Comparison of ENCODE assay signal across 8 cellular contexts in genomic region chr7:29345590-29345989, GRCh38.
DNase-seq lines count a peak whose midpoint lies in the region; ATAC-seq, FAIRE-seq and TF ChIP-seq lines count a peak whose summit lies in the region.

No MANE protein-coding gene starts in this region.

- peaks cover 10% of the 10 kb centered on the region for H3K4me1 Mint-ChIP-seq in neural crest cell

- H3K56ac ChIP-seq in H1 (replicated peaks; ENCODE audit: insufficient read length, low read depth, low read length): no peak overlapping the region

- H3K79me2 ChIP-seq in H1 (ENCODE audit: control insufficient read depth in 1 of 2, insufficient read depth in 2 of 2, low read length in 2 of 2): no peaks in the 10 kb centered on the region

- H2BK5ac ChIP-seq in H1 (ENCODE audit: low read depth, low read length): no peak overlapping the region

- no peak overlapping the region for H3K9ac ChIP-seq in H1 (replicated peaks in 1 of 4; ENCODE audit: extremely low read depth in 1 of 4, low read depth in 3 of 4, low read length in 3 of 4)

- no peak overlapping the region for H2BK20ac ChIP-seq in H1 (ENCODE audit: low read length)

- no peak overlapping the region for H2BK15ac ChIP-seq in H1 (ENCODE audit: low read length)

- H3K27me3 ChIP-seq in H1 (replicated peaks in 1 of 4; ENCODE audit: control insufficient read depth in 3 of 4, extremely low read depth in 1 of 4, insufficient read depth in 3 of 4, low read length in 3 of 4): no peaks in the 10 kb centered on the region

- H3K4me3 Mint-ChIP-seq in neural crest cell: no peak overlapping the region

- peak; percentile 64 to 83 (median 77) for TF ChIP-seq CTCF in H1 (IDR thresholded peaks at IDR 0.05; ENCODE audit: control extremely low read depth in 1 of 3, insufficient read depth in 1 of 3, low read depth in 1 of 3, low read length in 3 of 3)
- peak; percentile 42 for TF ChIP-seq CTCF in neural crest cell (conservative IDR thresholded peaks at IDR 0.05)
- no peak for TF ChIP-seq CTCF in lower leg skin (IDR thresholded peaks at IDR 0.05)

- H3K23ac ChIP-seq in H1 (ENCODE audit: insufficient read length): no peak overlapping the region

- WGBS in H1 (ENCODE audit: extremely low coverage in 1 of 2, insufficient coverage in 1 of 2, insufficient read length in 1 of 2, insufficient replicate concordance in 2 of 2, low coverage in 1 of 2, low lambda C conversion rate in 2 of 2, missing lambda C conversion rate in 1 of 2), 2 experiments: 78% methylated on average over 9 of the region's 9 CpGs; no CpG with 5 or more reads in 1 of the 2 experiments
- 88 to 90% methylated on average over 9 of the region's 9 CpGs for WGBS in lower leg skin, 2 donors

- H4K8ac ChIP-seq in H1 (ENCODE audit: extremely low read depth, insufficient read depth, low read length): no peak overlapping the region

- H3K4me2 ChIP-seq in H1 (ENCODE audit: insufficient read depth in 1 of 2, low read depth in 2 of 2, low read length in 2 of 2): no peak overlapping the region

- no peaks in the 10 kb centered on the region for H3K9me3 Mint-ChIP-seq in neural crest cell

- H3K9me3 ChIP-seq in H1 (ENCODE audit: insufficient read depth in 2 of 2, low read depth in 1 of 2, low read length in 1 of 2): no peaks in the 10 kb centered on the region

- no peak overlapping the region for H4K91ac ChIP-seq in H1 (replicated peaks; ENCODE audit: insufficient read length, low read length)

- FAIRE-seq in H1 (lab: Jason Lieb, UNC): peak; percentile 45

- no peak for ATAC-seq in Right ventricle myocardium superior (ENCODE audit: poor library complexity)
- ATAC-seq in GM21528 (IDR thresholded peaks at IDR 0.05; ENCODE audit: low FRiP score, unreplicated experiment): no peak

- no peak overlapping the region for H3K4ac ChIP-seq in H1 (replicated peaks; ENCODE audit: insufficient read length, low read depth, low read length)

- intact Hi-C loops in Right ventricle myocardium superior (cut with DNase I): loop anchor here (10.0 kb wide), 1 partner anchor 151 kb away; the partner anchor contains the start of gene CHN2
- intact Hi-C loops in cardiac septum (cut with DNase I): loop anchor here (5.0 kb wide), 3 partner anchors 153 to 418 kb away; partner anchors contain the start of gene CHN2
- intact Hi-C loops in lower leg skin (cut with DNase I; ENCODE audit: low total_unique reads): no loop called here

- no peak for TF ChIP-seq POLR2A in H1 (IDR thresholded peaks at IDR 0.05; ENCODE audit: control extremely low read depth in 1 of 2, low read depth in 2 of 2, low read length in 2 of 2)
- TF ChIP-seq POLR2A in lower leg skin (IDR thresholded peaks at IDR 0.05): no peak

- H3K36me3 ChIP-seq in H1 (ENCODE audit: control insufficient read depth in 2 of 4, insufficient read depth in 4 of 4, low read length in 3 of 4): no peaks in the 10 kb centered on the region

- H4K5ac ChIP-seq in H1 (ENCODE audit: insufficient read length, low read depth, low read length): no peak overlapping the region

- peaks cover 2% of the 10 kb centered on the region; the same call in 1 of the 2 replicates for H3K23me2 ChIP-seq in H1 (ENCODE audit: low read depth, low read length)

- no peaks in the 10 kb centered on the region; a peak in 1 of 7 replicates for H3K4me1 ChIP-seq in H1 (replicated peaks in 1 of 4; ENCODE audit: control insufficient read depth in 3 of 4, insufficient read depth in 4 of 4, low read length in 3 of 4)

- H2BK12ac ChIP-seq in H1 (ENCODE audit: low read depth, low read length): no peak overlapping the region

- H3K27ac ChIP-seq in H1 (ENCODE audit: low read depth, low read length): no peak overlapping the region

- H3K27me3 Mint-ChIP-seq in neural crest cell (ENCODE audit: low read depth): no peaks in the 10 kb centered on the region

- no peak overlapping the region for H2BK120ac ChIP-seq in H1 (replicated peaks; ENCODE audit: low read depth, low read length)

- no peak overlapping the region for H3K18ac ChIP-seq in H1 (ENCODE audit: extremely low read depth, low read length)

- CTCF ChIA-PET in H1 (lab: Charles Lee; ENCODE audit: partially characterized antibody): interaction anchor here (0.7 to 5.1 kb wide), 27 partner anchors 9 to 475 kb away, joined by 3 to 39 read pairs (median 6); no protein-coding TSS in a partner anchor

- H2AFZ ChIP-seq in H1 (ENCODE audit: low read length): no peak overlapping the region

- H3K4me3 ChIP-seq in H1 (ENCODE audit: extremely low read depth in 1 of 4, insufficient read depth in 2 of 4, low read depth in 3 of 4, low read length in 4 of 4) (no peak overlapping the region), lower leg skin (ENCODE audit: low read depth, poor library complexity, severe bottlenecking) (no peak overlapping the region)

- H3K27ac Mint-ChIP-seq in neural crest cell (ENCODE audit: unreplicated experiment): no peak overlapping the region

- H3K79me1 ChIP-seq in H1 (ENCODE audit: low read depth, low read length): no peaks in the 10 kb centered on the region

- no peaks in the 10 kb centered on the region for H3K36me3 Mint-ChIP-seq in neural crest cell (ENCODE audit: low read depth)

- peaks cover 0 to 2% of the 10 kb centered on the region in 2 experiments for H4K20me1 ChIP-seq in H1 (replicated peaks in 1 of 2; ENCODE audit: control insufficient read depth in 1 of 2, insufficient read depth in 2 of 2, low read length in 2 of 2)

- no peak overlapping the region for H2AK5ac ChIP-seq in H1 (ENCODE audit: low read depth, low read length)

- peak; percentile 56 for DNase-seq in Right ventricle myocardium superior
- DNase-seq in cardiac septum (ENCODE audit: low spot score): no peak
- DNase-seq in NOMO-1 treated with dmso at 0.1 percent for 144 hours (lab: John Stamatoyannopoulos, UW; ENCODE audit: unreplicated experiment): peak; percentile 6
- peak; percentile 44 to 66 for DNase-seq in H1 (ENCODE audit: low read depth in 1 of 2, low spot score in 2 of 2)
- no peak for DNase-seq in neural crest cell (ENCODE audit: low read depth, low spot score)
- DNase-seq in lower leg skin (ENCODE audit: low spot score in 2 of 2): no peak
- DNase-seq in activated CD4-positive, CD25-positive, alpha-beta regulatory T cell treated with anti-CD3 and anti-CD28 coated beads, Interleukin-2, amount 50 U/mL, for 72 hours: no peak

- TF ChIP-seq EP300 in H1 (IDR thresholded peaks at IDR 0.05; ENCODE audit: borderline replicate concordance in 1 of 2, low read depth in 2 of 2, low read length in 2 of 2): no peak

- peak; percentile 90 to 92 for TF ChIP-seq RAD21 in H1 (IDR thresholded peaks at IDR 0.05 in 1 of 2, conservative IDR thresholded peaks at IDR 0.05 in 1 of 2; ENCODE audit: low read depth in 2 of 2, low read length in 2 of 2)

- H3K14ac ChIP-seq in H1 (ENCODE audit: insufficient read length): no peak overlapping the region

- POLR2A ChIA-PET in H1 (lab: Charles Lee; ENCODE audit: partially characterized antibody): no interaction called here

TF ChIP-seq in H1, 55 proteins besides CTCF, POLR2A, EP300 and RAD21:
- no peak for TF ChIP-seq RXRA (IDR thresholded peaks at IDR 0.05; ENCODE audit: insufficient read depth, low read depth, low read length)
- no peak for TF ChIP-seq CBX5 (IDR thresholded peaks at IDR 0.05; ENCODE audit: low read depth, low read length)
- TF ChIP-seq CREB1 (IDR thresholded peaks at IDR 0.05): no peak
- no peak for TF ChIP-seq ATF3 (IDR thresholded peaks at IDR 0.05; ENCODE audit: insufficient read depth, low read depth, low read length)
- no peak for TF ChIP-seq SAP30 (IDR thresholded peaks at IDR 0.05; ENCODE audit: insufficient read depth, insufficient replicate concordance, low read length)
- 0 out of 2 replicates have a peak, but pooled peaks have one; percentile 14 for TF ChIP-seq YY1 (IDR thresholded peaks at IDR 0.05; ENCODE audit: low read depth, low read length)
- TF ChIP-seq SP1 (IDR thresholded peaks at IDR 0.05; ENCODE audit: low read depth, low read length): no peak
TF ChIP-seq in H1: peak in this region for 1.

Comparison
In these comparisons a context has a peak if more than half of its experiments do, and no peak if none do; other contexts are left out.
1. DNase-seq: peak in Right ventricle myocardium superior (single experiment), NOMO-1 treated with dmso at 0.1 percent for 144 hours (single experiment) and H1 (2 of 2); none in cardiac septum (single experiment), neural crest cell (single experiment), lower leg skin (0 of 2) and activated CD4-positive, CD25-positive, alpha-beta regulatory T cell treated with anti-CD3 and anti-CD28 coated beads, Interleukin-2, amount 50 U/mL, for 72 hours (single experiment).
2. CTCF ChIP-seq: peak in H1 (3 of 3) and neural crest cell (single experiment); none in lower leg skin (0 of 3).